In genomic region chr2:117127680-117128079, GRCh38 we compare ENCODE assay signal across 18 cellular contexts.
DNase-seq lines count a peak whose midpoint lies in the region; ATAC-seq and TF ChIP-seq lines count a peak whose summit lies in the region.
"Had no signal": no experiment of that assay in that cellular context is flagged by ENCODE, and none has a peak within 500 bp of the region (broad histone marks: within the 10 kb centered on the region; RNA-seq: fewer than 3 reads in every experiment).

No MANE protein-coding gene starts in this region.

- no peak for ATAC-seq in Right ventricle myocardium inferior
- ATAC-seq in HG02870 (IDR thresholded peaks at IDR 0.05; ENCODE audit: unreplicated experiment) = no peak
- no peak for ATAC-seq in activated CD8-positive, alpha-beta memory T cell treated with anti-CD3 and anti-CD28 coated beads, Interleukin-2, amount 10 ng/mL, durations not matched to agents 7 days and 5 days
- ATAC-seq: HepG2 had no signal

- peak overlapping the region; percentile 95 for H3K27ac Mint-ChIP-seq in mesothelial cell of epicardium
- H3K27ac Mint-ChIP-seq in activated CD8-positive, alpha-beta memory T cell treated with anti-CD3 and anti-CD28 coated beads, Interleukin-2, amount 10 ng/mL, durations not matched to agents 7 days and 5 days = no peak overlapping the region
- H3K27ac Mint-ChIP-seq: CD14-positive monocyte had no signal

- peaks cover 38% of the 10 kb centered on the region for H3K4me1 Mint-ChIP-seq in mesothelial cell of epicardium
- H3K4me1 Mint-ChIP-seq in activated CD8-positive, alpha-beta memory T cell treated with anti-CD3 and anti-CD28 coated beads, Interleukin-2, amount 10 ng/mL, durations not matched to agents 7 days and 5 days = no peaks in the 10 kb centered on the region
- H3K4me1 Mint-ChIP-seq: CD14-positive monocyte had no signal

- H3K4me3 Mint-ChIP-seq in mesothelial cell of epicardium = no peak overlapping the region
- no peak overlapping the region for H3K4me3 Mint-ChIP-seq in activated CD8-positive, alpha-beta memory T cell treated with anti-CD3 and anti-CD28 coated beads, Interleukin-2, amount 10 ng/mL, durations not matched to agents 7 days and 5 days
- H3K4me3 Mint-ChIP-seq: CD14-positive monocyte had no signal

- DNase-seq in SK-MEL-5 (ENCODE audit: low read depth, low spot score) (peak; percentile 42), iris pigment epithelial cell (ENCODE audit: low read depth) (peak; percentile 6), mesothelial cell of epicardium (ENCODE audit: low spot score in 2 of 2, unreplicated experiment in 2 of 2) (no peak), Right ventricle myocardium inferior (ENCODE audit: missing footprints) (no peak), lower leg skin (ENCODE audit: low spot score in 2 of 2) (no peak)
- no peak for DNase-seq in activated CD8-positive, alpha-beta memory T cell treated with anti-CD3 and anti-CD28 coated beads, Interleukin-2, amount 10 ng/mL, durations not matched to agents 7 days and 5 days
- DNase-seq: ACHN, AML-193, Caco-2, EL, KG1, NCI-H1048, NCI-H146, NCI-H2081, NCI-H510A had no signal

- H3K36me3 Mint-ChIP-seq in mesothelial cell of epicardium = peaks cover 2% of the 10 kb centered on the region
- H3K36me3 Mint-ChIP-seq in activated CD8-positive, alpha-beta memory T cell treated with anti-CD3 and anti-CD28 coated beads, Interleukin-2, amount 10 ng/mL, durations not matched to agents 7 days and 5 days = no peaks in the 10 kb centered on the region
- H3K36me3 Mint-ChIP-seq: CD14-positive monocyte had no signal

- no peak for TF ChIP-seq CTCF in mesothelial cell of epicardium (IDR thresholded peaks at IDR 0.05; ENCODE audit: unreplicated experiment)
- no peak for TF ChIP-seq CTCF in lower leg skin (IDR thresholded peaks at IDR 0.05)

- in situ Hi-C loops in SK-MEL-5 (cut with HindIII; ENCODE audit: low pct_unique_long_range_greater_than_20kb, low sequenced_read_pairs) = no loop called here

- CTCF ChIA-PET in activated CD8-positive, alpha-beta memory T cell treated with anti-CD3 and anti-CD28 coated beads, Interleukin-2, amount 10 ng/mL, durations not matched to agents 7 days and 5 days (lab: Charles Lee) = no interaction called here

- H3K27me3 Mint-ChIP-seq in mesothelial cell of epicardium (ENCODE audit: low read depth) = no peaks in the 10 kb centered on the region
- no peaks in the 10 kb centered on the region for H3K27me3 Mint-ChIP-seq in activated CD8-positive, alpha-beta memory T cell treated with anti-CD3 and anti-CD28 coated beads, Interleukin-2, amount 10 ng/mL, durations not matched to agents 7 days and 5 days

- intact Hi-C loops in Right ventricle myocardium inferior (cut with DNase I) (no loop called here), lower leg skin (cut with DNase I; ENCODE audit: low total_unique reads) (no loop called here)

- H3K4me3 ChIP-seq in lower leg skin (ENCODE audit: low read depth, poor library complexity, severe bottlenecking) = no peak overlapping the region

- no peak for TF ChIP-seq POLR2A in lower leg skin (IDR thresholded peaks at IDR 0.05)

- peaks cover 12% of the 10 kb centered on the region for H3K9me3 Mint-ChIP-seq in mesothelial cell of epicardium
- peaks cover 8% of the 10 kb centered on the region for H3K9me3 Mint-ChIP-seq in activated CD8-positive, alpha-beta memory T cell treated with anti-CD3 and anti-CD28 coated beads, Interleukin-2, amount 10 ng/mL, durations not matched to agents 7 days and 5 days (ENCODE audit: low read depth)

Comparison
In these comparisons a context has a peak if more than half of its experiments do, and no peak if none do; other contexts are left out.
1. DNase-seq: peak in SK-MEL-5 (single experiment) and iris pigment epithelial cell (single experiment); none in mesothelial cell of epicardium (0 of 2), Right ventricle myocardium inferior (single experiment), lower leg skin (0 of 2) and activated CD8-positive, alpha-beta memory T cell treated with anti-CD3 and anti-CD28 coated beads, Interleukin-2, amount 10 ng/mL, durations not matched to agents 7 days and 5 days (single experiment).